In genomic region chr10:100866575-100867098, GRCh38 we compare ENCODE assay signal across 1 cellular context.
TF ChIP-seq lines count a peak whose summit lies in the region.

No MANE protein-coding gene starts in this region.

TF ChIP-seq in GM23338, 12 proteins besides CTCF, POLR2A, EP300 and RAD21 (continued from another document):
- TF ChIP-seq ZNF462 (CRISPR knock-in tag; IDR thresholded peaks at IDR 0.05) (no peak), EZH2phosphoT487 (IDR thresholded peaks at IDR 0.05; ENCODE audit: unreplicated experiment) (no peak), NANOG (IDR thresholded peaks at IDR 0.05; ENCODE audit: borderline replicate concordance) (no peak), ETS1 (IDR thresholded peaks at IDR 0.05) (no peak)
TF ChIP-seq in GM23338: peak in this region for 0.
